Comparison of ENCODE assay signal across 11 cellular contexts in the genomic region with DNA sequence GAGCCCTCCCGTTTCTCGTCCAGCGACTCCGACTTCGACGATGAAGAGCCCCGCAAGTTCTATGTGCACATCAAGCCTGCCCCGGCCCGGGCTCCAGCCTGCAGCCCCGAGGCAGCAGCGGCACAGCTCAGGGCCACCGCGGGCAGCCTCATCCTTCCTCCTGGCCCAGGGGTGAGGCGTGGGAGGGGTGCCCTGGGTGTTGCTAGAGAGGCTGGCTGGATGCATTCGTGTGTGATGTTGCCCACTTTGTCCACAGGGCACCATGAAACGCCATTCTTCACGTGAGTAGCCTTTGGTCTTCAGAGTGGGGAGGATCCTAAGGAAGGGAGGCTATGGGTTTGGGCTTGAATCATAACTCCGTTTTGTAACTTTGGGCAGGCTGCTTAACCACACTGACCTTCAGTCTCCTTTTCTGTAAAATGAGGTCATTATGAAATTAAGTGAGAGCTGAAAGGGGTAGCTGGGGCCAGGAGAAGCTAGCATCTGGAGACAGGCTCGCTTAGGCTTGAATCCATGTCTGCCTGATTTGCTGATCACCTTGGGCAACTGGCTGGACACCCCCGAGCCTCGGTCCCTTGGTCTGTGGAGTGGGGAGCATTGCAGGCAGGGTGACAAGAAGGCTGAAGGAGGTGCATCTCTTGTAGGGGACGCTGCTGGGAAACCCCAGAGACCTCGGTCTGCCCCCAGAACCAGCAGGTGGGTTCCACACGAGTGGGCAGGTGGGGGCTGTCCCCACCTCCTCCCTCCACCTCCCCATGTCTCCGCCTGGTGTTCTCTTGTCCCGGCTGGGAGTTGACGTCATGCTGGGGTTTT. TPM values are rescaled to one million over a fixed set of nuclear protein-coding genes. Genes with fewer than 3 reads are reported as not detected.
DNase-seq lines count a peak whose midpoint lies in the region; ATAC-seq and TF ChIP-seq lines count a peak whose summit lies in the region.
"Had no signal": no experiment of that assay in that cellular context is flagged by ENCODE, and none has a peak within 500 bp of the region (broad histone marks: within the 10 kb centered on the region; RNA-seq: fewer than 3 reads in every experiment).

No MANE protein-coding gene starts in this region.

- 71 to 74% (median 72%) methylated on average over 26 to 27 of the region's 27 CpGs for WGBS in heart left ventricle, 4 donors

- DNase-seq in germinal center (ENCODE audit: low spot score) (peak; percentile 85), posterior cingulate gyrus (no peak), NOMO-1 treated with DMSO at 0.1 percent for 48 hours (lab: John Stamatoyannopoulos, UW; ENCODE audit: unreplicated experiment) (no peak), heart left ventricle (no peak), NK-92 (lab: John Stamatoyannopoulos, UW; ENCODE audit: unreplicated experiment) (no peak)
- DNase-seq: activated gamma-delta T cell, NCI-H748 treated with DMSO at 0.1 percent for 48 hours, small intestine had no signal

- H3K27me3 ChIP-seq in heart left ventricle: peaks cover 0 to 64% (median 28%) of the 10 kb centered on the region in 9 donors

- H3K9me3 ChIP-seq in heart left ventricle: no peaks in the 10 kb centered on the region

- H3K4me3 ChIP-seq in heart left ventricle: no peak overlapping the region

- ATAC-seq in GM18502 (IDR thresholded peaks at IDR 0.05; ENCODE audit: poor library complexity, unreplicated experiment) (peak; percentile 68), GM21529 (IDR thresholded peaks at IDR 0.05; ENCODE audit: unreplicated experiment) (peak; percentile 61), HG03460 (IDR thresholded peaks at IDR 0.05; ENCODE audit: unreplicated experiment) (peak; percentile 58), heart left ventricle (no peak)

- peaks cover 0 to 9% (median 0%) of the 10 kb centered on the region in 12 donors for H3K4me1 ChIP-seq in heart left ventricle

- TF ChIP-seq CTCF in heart left ventricle (IDR thresholded peaks at IDR 0.05): no peak

- H3K27ac ChIP-seq in heart left ventricle: no peak overlapping the region

- no peaks in the 10 kb centered on the region for H3K36me3 ChIP-seq in heart left ventricle

- no peak for TF ChIP-seq POLR2A in heart left ventricle (IDR thresholded peaks at IDR 0.05)

- intact Hi-C loops in posterior cingulate gyrus (cut with DNase I) (loop anchor here (5.0 kb wide), 1 partner anchor 164 kb away; no protein-coding TSS in a partner anchor), heart left ventricle (cut with DNase I) (loop anchor here in 4 of 10 donors (10.0 kb wide), 3 partner anchors 161 to 321 kb away; no protein-coding TSS in a partner anchor)

RNA-seq across cellular contexts. Expression of gene B3GNT3, which starts 18.7 kb away (rescaled TPM):
- total RNA-seq in heart left ventricle: not detected
- not detected for polyA plus RNA-seq in heart left ventricle

RNA-seq across cellular contexts. Expression of gene FCHO1, which starts 24.9 kb away (rescaled TPM):
- total RNA-seq in heart left ventricle: 1 to 10 TPM in 4 of 9 donors, under 1 TPM in 5; 0.29 to 3.3 (median 0.77) TPM
- under 1 TPM; 0.34 to 0.49 TPM for polyA plus RNA-seq in heart left ventricle

RNA-seq across cellular contexts. Expression of gene INSL3, which starts 45.1 kb away (rescaled TPM):
- total RNA-seq in heart left ventricle: under 1 TPM in 1 of 9 donors, not detected in 8; 0.56 TPM
- not detected for polyA plus RNA-seq in heart left ventricle

RNA-seq across cellular contexts. Expression of gene MAP1S, which starts 56.9 kb away (rescaled TPM):
- total RNA-seq in heart left ventricle: 10 to 100 TPM; 19.5 to 47.9 (median 24.1) TPM
- 10 to 100 TPM; 17.1 to 20.0 TPM for polyA plus RNA-seq in heart left ventricle

Comparison
In these comparisons a context has a peak if more than half of its experiments do, and no peak if none do; other contexts are left out.
1. ATAC-seq: peak in GM18502 (single experiment), GM21529 (single experiment) and HG03460 (single experiment); none in heart left ventricle (0 of 4).